Comparison of ENCODE assay signal across 10 cellular contexts in the genomic region with DNA sequence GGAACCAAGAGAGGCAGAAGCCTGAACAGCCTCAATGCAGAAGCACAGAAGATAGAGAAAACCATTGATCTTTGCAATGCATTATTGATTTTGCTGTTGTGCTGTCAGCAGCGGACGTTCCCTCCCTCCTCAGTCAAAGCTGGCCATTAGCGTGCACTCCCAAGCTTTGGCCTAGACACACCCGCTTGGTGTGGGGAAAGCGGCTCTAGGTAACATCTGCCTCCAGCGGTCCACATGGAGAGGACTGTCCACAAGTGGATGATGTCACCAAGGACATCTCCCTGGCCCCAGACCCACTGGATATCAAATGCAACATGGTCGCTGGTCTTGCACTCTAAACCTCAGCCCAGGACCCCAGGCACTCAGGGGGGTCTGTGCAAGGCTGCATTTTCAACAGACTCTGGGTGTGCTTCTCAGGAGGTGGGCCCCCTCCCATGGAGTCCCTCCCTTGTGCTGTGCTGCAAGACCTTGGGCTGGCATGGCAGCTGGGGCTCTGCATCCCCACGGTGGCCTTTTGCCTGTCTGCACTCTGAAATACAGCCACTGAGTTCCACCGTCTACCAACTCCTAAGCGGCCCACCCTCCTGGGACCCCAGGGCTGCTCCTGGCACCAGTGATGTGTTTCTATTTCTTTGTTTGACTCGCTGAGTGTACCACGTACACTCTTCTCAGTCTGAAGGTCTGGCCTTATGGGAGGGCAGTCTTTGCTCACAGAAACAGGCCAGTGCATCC. TPM values are rescaled to one million over a fixed set of nuclear protein-coding genes. Genes with fewer than 3 reads are reported as not detected.
DNase-seq lines count a peak whose midpoint lies in the region; ATAC-seq lines count a peak whose summit lies in the region.
"Had no signal": no experiment of that assay in that cellular context is flagged by ENCODE, and none has a peak within 500 bp of the region (broad histone marks: within the 10 kb centered on the region; RNA-seq: fewer than 3 reads in every experiment).

No MANE protein-coding gene starts in this region.

- CTCF ChIA-PET in activated CD4-positive, alpha-beta T cell treated with anti-CD3 and anti-CD28 coated beads, Interleukin-2, amount 10 ng/mL, durations not matched to agents 7 days and 5 days (lab: Charles Lee), result interaction anchor here (1.1 to 1.6 kb wide), 7 partner anchors 10 to 67 kb away, joined by 3 to 6 read pairs (median 4); no protein-coding TSS in a partner anchor
- CTCF ChIA-PET in T-cell (lab: Charles Lee), result interaction anchor here in 1 of 2 donors (1.0 to 1.1 kb wide), 2 partner anchors 53 kb away, joined by 3 to 5 read pairs; no protein-coding TSS in a partner anchor

- H3K9ac ChIP-seq in subcutaneous abdominal adipose tissue (ENCODE audit: low read length in 5 of 5), result no peak overlapping the region

- POLR2A ChIA-PET in activated CD4-positive, alpha-beta T cell treated with anti-CD3 and anti-CD28 coated beads, Interleukin-2, amount 10 ng/mL, durations not matched to agents 7 days and 5 days (lab: Charles Lee), result interaction anchor here (1.0 kb wide), 1 partner anchor 15 kb away, joined by 3 read pairs; no protein-coding TSS in a partner anchor
- POLR2A ChIA-PET in T-cell (lab: Charles Lee), result interaction anchor here in 1 of 2 donors (0.5 kb wide), 1 partner anchor 35 kb away, joined by 5 read pairs; no protein-coding TSS in a partner anchor

- H3K9me3 ChIP-seq in subcutaneous abdominal adipose tissue (ENCODE audit: control insufficient read depth in 5 of 5, low read length in 5 of 5), result no peaks in the 10 kb centered on the region

- H3K36me3 ChIP-seq in subcutaneous abdominal adipose tissue (ENCODE audit: control insufficient read depth in 5 of 5, insufficient read depth in 5 of 5, low read length in 5 of 5), result no peaks in the 10 kb centered on the region

- intact Hi-C loops in left ventricle myocardium superior (cut with micrococcal nuclease), result no loop called here

- H3K27ac ChIP-seq in subcutaneous abdominal adipose tissue (ENCODE audit: low read depth, low read length), result no peak overlapping the region
- H3K27ac ChIP-seq: coronary artery had no signal

- peak overlapping the region; percentile 94 for H3K27ac Mint-ChIP-seq in activated CD4-positive, alpha-beta T cell treated with anti-CD3 and anti-CD28 coated beads, Interleukin-2, amount 10 ng/mL, durations not matched to agents 7 days and 5 days
- H3K27ac Mint-ChIP-seq in T-cell (peak overlapping the region; percentile 90 to 95), immature natural killer cell (peak overlapping the region; percentile 89 to 97 (median 93))

- H3K4me1 ChIP-seq in subcutaneous abdominal adipose tissue (ENCODE audit: control insufficient read depth in 5 of 5, insufficient read depth in 5 of 5, low read length in 5 of 5), result peaks cover 0 to 25% (median 12%) of the 10 kb centered on the region in 5 donors

- peak overlapping the region in 3 of 5 donors; percentile 29 to 60 (median 55) for H3K4me3 ChIP-seq in subcutaneous abdominal adipose tissue (ENCODE audit: low read depth in 1 of 5, low read length in 5 of 5)

- H3K9me3 Mint-ChIP-seq in activated CD4-positive, alpha-beta T cell treated with anti-CD3 and anti-CD28 coated beads, Interleukin-2, amount 10 ng/mL, durations not matched to agents 7 days and 5 days, result no peaks in the 10 kb centered on the region
- H3K9me3 Mint-ChIP-seq in T-cell, result no peaks in the 10 kb centered on the region
- no peaks in the 10 kb centered on the region for H3K9me3 Mint-ChIP-seq in immature natural killer cell

- peaks cover 0 to 6% (median 3%) of the 10 kb centered on the region in 5 donors for H3K27me3 ChIP-seq in subcutaneous abdominal adipose tissue (ENCODE audit: control insufficient read depth in 5 of 5, insufficient read depth in 4 of 5, low read length in 5 of 5)

- H3K4me1 Mint-ChIP-seq in activated CD4-positive, alpha-beta T cell treated with anti-CD3 and anti-CD28 coated beads, Interleukin-2, amount 10 ng/mL, durations not matched to agents 7 days and 5 days, result peaks cover 80% of the 10 kb centered on the region
- peaks cover 80 to 92% (median 89%) of the 10 kb centered on the region in 3 donors for H3K4me1 Mint-ChIP-seq in T-cell
- peaks cover 92 to 93% of the 10 kb centered on the region in 2 donors for H3K4me1 Mint-ChIP-seq in immature natural killer cell

- no peaks in the 10 kb centered on the region for H3K27me3 Mint-ChIP-seq in activated CD4-positive, alpha-beta T cell treated with anti-CD3 and anti-CD28 coated beads, Interleukin-2, amount 10 ng/mL, durations not matched to agents 7 days and 5 days
- no peaks in the 10 kb centered on the region for H3K27me3 Mint-ChIP-seq in T-cell
- peaks cover 0 to 19% (median 13%) of the 10 kb centered on the region in 3 donors for H3K27me3 Mint-ChIP-seq in immature natural killer cell (ENCODE audit: low read depth in 3 of 3)

- H3K36me3 Mint-ChIP-seq in activated CD4-positive, alpha-beta T cell treated with anti-CD3 and anti-CD28 coated beads, Interleukin-2, amount 10 ng/mL, durations not matched to agents 7 days and 5 days (ENCODE audit: low read depth), result peaks cover 51% of the 10 kb centered on the region
- H3K36me3 Mint-ChIP-seq in T-cell (peaks cover 6% of the 10 kb centered on the region), immature natural killer cell (no peaks in the 10 kb centered on the region)

- ATAC-seq in T-cell (replicated peaks in 1 of 4), result no peak
- ATAC-seq in left ventricle myocardium superior, result no peak
- no peak for ATAC-seq in GM21737 (IDR thresholded peaks at IDR 0.05; ENCODE audit: unreplicated experiment)

- no peak for DNase-seq in activated CD4-positive, alpha-beta T cell treated with anti-CD3 and anti-CD28 coated beads, Interleukin-2, amount 10 ng/mL, durations not matched to agents 7 days and 5 days
- DNase-seq in activated CD4-positive, alpha-beta T cell treated with anti-CD3 and anti-CD28 coated beads for 48 hours, result no peak
- DNase-seq in T-cell (no peak), immature natural killer cell (no peak), amniotic stem cell (lab: John Stamatoyannopoulos, UW) (no peak), left ventricle myocardium superior (no peak)
- DNase-seq: NCI-H187 had no signal

- peak overlapping the region; percentile 99 for H3K4me3 Mint-ChIP-seq in activated CD4-positive, alpha-beta T cell treated with anti-CD3 and anti-CD28 coated beads, Interleukin-2, amount 10 ng/mL, durations not matched to agents 7 days and 5 days
- H3K4me3 Mint-ChIP-seq in T-cell (peak overlapping the region; percentile 93 to 96 (median 93)), immature natural killer cell (peak overlapping the region; percentile 87 to 99 (median 98))

RNA-seq across cellular contexts. Expression of a gene that starts 1.9 kb away (rescaled TPM):
- total RNA-seq in activated CD4-positive, alpha-beta T cell treated with anti-CD3 and anti-CD28 coated beads, Interleukin-2, amount 10 ng/mL, durations not matched to agents 7 days and 5 days, result 100 to 1,000 TPM; 334 to 336 TPM
- total RNA-seq in T-cell (100 to 1,000 TPM; 347 to 585 (median 434) TPM), left ventricle myocardium superior (24.7 TPM)
- 10 to 100 TPM; 45.8 to 80.6 (median 47.0) TPM for polyA plus RNA-seq in immature natural killer cell

Comparison
In these comparisons a context has a peak if more than half of its experiments do, and no peak if none do; other contexts are left out.
1. RNA of a gene that starts 1.9 kb away (total RNA-seq): 347 to 585 TPM in T-cell and 334 to 336 TPM in activated CD4-positive, alpha-beta T cell treated with anti-CD3 and anti-CD28 coated beads, Interleukin-2, amount 10 ng/mL, durations not matched to agents 7 days and 5 days; 24.7 TPM in left ventricle myocardium superior (single experiment); every median in the first group is over 10 times any median in the second.
2. Peak in every context shown above with its lines, with median percentiles within 50 percentile points of each other: H3K27ac Mint-ChIP-seq and H3K4me3 Mint-ChIP-seq.